ENCODE assay signal across 35 cellular contexts in the genomic region with DNA sequence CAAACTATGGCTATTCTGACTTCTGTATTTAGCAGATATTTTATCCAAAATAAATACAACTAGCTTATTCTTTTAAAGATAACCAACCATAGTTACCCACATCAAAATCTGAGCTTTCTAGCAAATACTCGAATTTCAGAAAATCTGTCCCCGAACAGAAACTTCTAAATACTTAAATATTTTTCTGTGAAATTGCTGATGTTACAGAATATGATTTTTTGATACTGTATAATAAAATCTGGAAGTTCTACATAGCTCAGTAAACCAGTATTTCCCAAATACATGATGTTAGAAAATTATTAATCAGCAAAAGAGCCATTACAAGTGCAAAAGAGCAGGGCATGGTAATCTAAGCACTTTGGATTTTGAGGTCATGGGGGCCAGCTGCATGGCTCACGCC.
"Had no signal": no experiment of that assay in that cellular context is flagged by ENCODE, and none has a peak within 500 bp of the region (broad histone marks: within the 10 kb centered on the region; RNA-seq: fewer than 3 reads in every experiment).

No MANE protein-coding gene starts in this region.

- H3K36me3 ChIP-seq: MG63 had no signal

- H3K4me3 ChIP-seq: MG63 had no signal

- DNase-seq: Kasumi-1, MG63, MM.1S, MV-4-11, NCI-H1048, NCI-H1092, NCI-H1092 treated with DMSO at 0.1 percent for 48 hours, NCI-H1105, NCI-H1105 treated with DMSO at 0.1 percent for 48 hours, NCI-H1417, NCI-H1417 treated with DMSO at 0.1 percent for 48 hours, NCI-H1436, NCI-H1436 treated with DMSO at 0.1 percent for 48 hours, NCI-H146, NCI-H1694, NCI-H1694 treated with DMSO at 0.1 percent for 48 hours, NCI-H187, NCI-H187 treated with DMSO at 0.1 percent for 48 hours, NCI-H1930, NCI-H2029, NCI-H2029 treated with DMSO at 0.1 percent for 48 hours, NCI-H2081, NCI-H2081 treated with DMSO at 0.1 percent for 48 hours, NCI-H2107, NCI-H2171, NCI-H2171 treated with DMSO at 0.1 percent for 48 hours, NCI-H2227 treated with DMSO at 0.1 percent for 48 hours, NCI-H226, NCI-H345, NCI-H446, NCI-H446 treated with DMSO at 0.1 percent for 48 hours, NCI-H510A, NCI-H510A treated with DMSO at 0.1 percent for 48 hours, NCI-H524, NCI-H524 treated with DMSO at 0.1 percent for 48 hours had no signal

- H3K9me3 ChIP-seq: MG63 had no signal

- H3K27me3 ChIP-seq: MG63 had no signal
